In genomic region chrX:19810370-19810769, GRCh38 we compare ENCODE assay signal across 19 cellular contexts.
DNase-seq lines count a peak whose midpoint lies in the region; ATAC-seq, FAIRE-seq and TF ChIP-seq lines count a peak whose summit lies in the region.
"Had no signal": no experiment of that assay in that cellular context is flagged by ENCODE, and none has a peak within 500 bp of the region (broad histone marks: within the 10 kb centered on the region; RNA-seq: fewer than 3 reads in every experiment).

No MANE protein-coding gene starts in this region.

- peak overlapping the region in 1 of 2 donors; percentile 50 for H3K27ac Mint-ChIP-seq in effector memory CD8-positive, alpha-beta T cell

- ATAC-seq in effector memory CD8-positive, alpha-beta T cell (replicated peaks) = peak; percentile 61
- no peak for ATAC-seq in GM21360 (IDR thresholded peaks at IDR 0.05; ENCODE audit: unreplicated experiment)
- ATAC-seq: A549, Panc1 had no signal

- H3K36me3 ChIP-seq in neutrophil = no peaks in the 10 kb centered on the region

- no peaks in the 10 kb centered on the region for H3K27me3 Mint-ChIP-seq in effector memory CD8-positive, alpha-beta T cell

- TF ChIP-seq CTCF in NB4 (IDR thresholded peaks at IDR 0.05; ENCODE audit: low read depth, low read length) (no peak), neutrophil (IDR thresholded peaks at IDR 0.05) (no peak)

- peaks cover 33 to 46% of the 10 kb centered on the region in 2 donors for H3K4me1 Mint-ChIP-seq in effector memory CD8-positive, alpha-beta T cell (ENCODE audit: low read depth in 2 of 2)

- TF ChIP-seq POLR2A in NB4 (IDR thresholded peaks at IDR 0.05; ENCODE audit: extremely low read depth, insufficient read length) = no peak

- H3K27me3 ChIP-seq in neutrophil = no peaks in the 10 kb centered on the region

- no peaks in the 10 kb centered on the region for H3K9me3 Mint-ChIP-seq in effector memory CD8-positive, alpha-beta T cell

- no peaks in the 10 kb centered on the region for H3K9me3 ChIP-seq in neutrophil
- H3K9me3 ChIP-seq: A549 had no signal

- peak overlapping the region; percentile 79 for H3K27ac ChIP-seq in neutrophil
- H3K27ac ChIP-seq: A549, parathyroid adenoma had no signal

- no peak for FAIRE-seq in urothelium cell line (lab: Jason Lieb, UNC)
- FAIRE-seq: G401.6, small intestine had no signal

- H3K4me3 ChIP-seq in NB4 (ENCODE audit: low read depth, low read length) = no peak overlapping the region
- no peak overlapping the region for H3K4me3 ChIP-seq in neutrophil (ENCODE audit: low read depth in 1 of 2, low read length in 1 of 2)
- H3K4me3 ChIP-seq: A549 had no signal

- H3K36me3 Mint-ChIP-seq in effector memory CD8-positive, alpha-beta T cell (ENCODE audit: insufficient read depth) = no peaks in the 10 kb centered on the region

- H3K4me1 ChIP-seq in neutrophil (ENCODE audit: control insufficient read depth in 1 of 2, insufficient read depth in 1 of 2, low read depth in 1 of 2, low read length in 1 of 2) = peaks cover 57 to 62% of the 10 kb centered on the region in 2 experiments
- H3K4me1 ChIP-seq: A549, parathyroid adenoma had no signal

- DNase-seq in NOMO-1 treated with DMSO at 0.1 percent for 48 hours (lab: John Stamatoyannopoulos, UW; ENCODE audit: unreplicated experiment) (peak; percentile 37), NOMO-1 treated with dmso at 0.1 percent for 144 hours (lab: John Stamatoyannopoulos, UW; ENCODE audit: unreplicated experiment) (no peak), NB4 (ENCODE audit: low read depth) (peak; percentile 30), urothelium cell line (ENCODE audit: low spot score) (no peak), T-helper 9 cell (no peak)
- DNase-seq in effector memory CD8-positive, alpha-beta T cell = no peak
- DNase-seq: activated CD8-positive, alpha-beta memory T cell treated with anti-CD3 and anti-CD28 coated beads for 24 hours; activated naive CD4-positive, alpha-beta T cell; dermis blood vessel endothelial cell; NCI-H1694; NCI-H524; small intestine; stimulated activated naive CD4-positive, alpha-beta T cell treated with Interleukin-2 at 50 U/mL for 16 hours had no signal

- peak overlapping the region in 1 of 2 donors; percentile 51 for H3K4me3 Mint-ChIP-seq in effector memory CD8-positive, alpha-beta T cell

Comparison
In these comparisons a context has a peak if more than half of its experiments do, and no peak if none do; other contexts are left out.
1. DNase-seq: peak in NOMO-1 treated with DMSO at 0.1 percent for 48 hours (single experiment) and NB4 (single experiment); none in NOMO-1 treated with dmso at 0.1 percent for 144 hours (single experiment), effector memory CD8-positive, alpha-beta T cell (0 of 3), urothelium cell line (single experiment) and T-helper 9 cell (single experiment).